In the genomic region with DNA sequence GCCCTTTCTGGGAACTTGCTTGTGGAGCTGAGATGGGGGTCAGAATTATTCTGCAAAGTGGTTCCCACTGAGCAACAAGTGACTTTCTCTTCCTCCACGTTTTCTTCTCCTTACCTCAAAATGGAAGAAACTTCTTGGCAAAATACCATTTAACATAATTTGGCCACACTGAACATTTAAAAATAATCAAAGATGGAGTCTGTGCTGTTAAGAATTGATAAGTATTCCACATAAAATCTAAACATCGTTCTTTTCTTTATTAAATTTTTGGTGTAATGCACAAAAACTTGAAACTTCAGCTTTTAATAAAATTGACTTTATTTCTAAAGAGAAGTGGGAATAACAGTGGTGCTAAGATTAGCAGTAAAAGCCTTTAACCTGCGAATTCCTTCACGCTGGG, we compare ENCODE assay signal across 10 cellular contexts.
DNase-seq lines count a peak whose midpoint lies in the region; ATAC-seq and TF ChIP-seq lines count a peak whose summit lies in the region.
"Had no signal": no experiment of that assay in that cellular context is flagged by ENCODE, and none has a peak within 500 bp of the region (broad histone marks: within the 10 kb centered on the region; RNA-seq: fewer than 3 reads in every experiment).

No MANE protein-coding gene starts in this region.

- peaks cover 0 to 2% of the 10 kb centered on the region in 2 donors for H3K27me3 Mint-ChIP-seq in CD8-positive, alpha-beta memory T cell
- no peaks in the 10 kb centered on the region for H3K27me3 Mint-ChIP-seq in type B pancreatic cell
- H3K27me3 Mint-ChIP-seq in stimulated activated memory B cell treated with anti-CD40 and anti-IgM and Interleukin-4, amounts not matched to agents 10 μg/mL and 1 μg/mL and 100 μg/mL, for 72 hours = no peaks in the 10 kb centered on the region

- no peaks in the 10 kb centered on the region for H3K27me3 ChIP-seq in CD8-positive, alpha-beta memory T cell (ENCODE audit: insufficient read depth, low read length, poor library complexity, severe bottlenecking)
- H3K27me3 ChIP-seq in adipocyte (replicated peaks; ENCODE audit: control insufficient read depth, insufficient read depth, low read length) = no peaks in the 10 kb centered on the region
- no peaks in the 10 kb centered on the region for H3K27me3 ChIP-seq in neutrophil
- H3K27me3 ChIP-seq in effector memory CD4-positive, alpha-beta T cell (replicated peaks; ENCODE audit: control insufficient read depth, insufficient read depth, low read length, poor library complexity, severe bottlenecking) = no peaks in the 10 kb centered on the region

- no peak for TF ChIP-seq CTCF in neutrophil (IDR thresholded peaks at IDR 0.05)
- no peak for TF ChIP-seq CTCF in type B pancreatic cell (conservative IDR thresholded peaks at IDR 0.05)

- POLR2A ChIA-PET in CD8-positive, alpha-beta memory T cell (lab: Charles Lee) = no interaction called here

- peaks cover 38% of the 10 kb centered on the region for H3K4me1 ChIP-seq in CD8-positive, alpha-beta memory T cell (ENCODE audit: insufficient read depth, low read length)
- H3K4me1 ChIP-seq in adipocyte (ENCODE audit: control insufficient read depth, insufficient read depth, low read length) (peaks cover 61% of the 10 kb centered on the region), neutrophil (ENCODE audit: control insufficient read depth in 1 of 2, insufficient read depth in 1 of 2, low read depth in 1 of 2, low read length in 1 of 2) (peaks cover 42 to 45% of the 10 kb centered on the region in 2 experiments)
- peaks cover 10% of the 10 kb centered on the region for H3K4me1 ChIP-seq in effector memory CD4-positive, alpha-beta T cell (ENCODE audit: control insufficient read depth, insufficient read depth, low read length, poor library complexity, severe bottlenecking)
- H3K4me1 ChIP-seq: prostate gland had no signal

- no peak overlapping the region for H3K27ac ChIP-seq in CD8-positive, alpha-beta memory T cell (ENCODE audit: low read depth, low read length)
- H3K27ac ChIP-seq in KOPT-K1 (ENCODE audit: low read depth, low read length, poor library complexity, severe bottlenecking) = peak overlapping the region; percentile 57
- peak overlapping the region; percentile 1 for H3K27ac ChIP-seq in neutrophil
- H3K27ac ChIP-seq in effector memory CD4-positive, alpha-beta T cell (ENCODE audit: insufficient read depth, low read length, poor library complexity, severe bottlenecking) = no peak overlapping the region
- H3K27ac ChIP-seq: prostate gland had no signal

- peaks cover 43 to 67% (median 63%) of the 10 kb centered on the region in 3 donors for H3K4me1 Mint-ChIP-seq in CD8-positive, alpha-beta memory T cell
- peaks cover 50% of the 10 kb centered on the region for H3K4me1 Mint-ChIP-seq in type B pancreatic cell (ENCODE audit: unreplicated experiment)
- peaks cover 11% of the 10 kb centered on the region for H3K4me1 Mint-ChIP-seq in stimulated activated memory B cell treated with anti-CD40 and anti-IgM and Interleukin-4, amounts not matched to agents 10 μg/mL and 1 μg/mL and 100 μg/mL, for 72 hours

- no peaks in the 10 kb centered on the region for H3K36me3 Mint-ChIP-seq in CD8-positive, alpha-beta memory T cell
- no peaks in the 10 kb centered on the region for H3K36me3 Mint-ChIP-seq in type B pancreatic cell
- no peaks in the 10 kb centered on the region for H3K36me3 Mint-ChIP-seq in stimulated activated memory B cell treated with anti-CD40 and anti-IgM and Interleukin-4, amounts not matched to agents 10 μg/mL and 1 μg/mL and 100 μg/mL, for 72 hours
- H3K36me3 Mint-ChIP-seq: mesothelial cell of epicardium had no signal

- peak overlapping the region in 5 of 7 donors; percentile 37 to 66 (median 56) for H3K4me3 Mint-ChIP-seq in CD8-positive, alpha-beta memory T cell
- no peak overlapping the region for H3K4me3 Mint-ChIP-seq in type B pancreatic cell
- no peak overlapping the region for H3K4me3 Mint-ChIP-seq in stimulated activated memory B cell treated with anti-CD40 and anti-IgM and Interleukin-4, amounts not matched to agents 10 μg/mL and 1 μg/mL and 100 μg/mL, for 72 hours
- H3K4me3 Mint-ChIP-seq: mesothelial cell of epicardium had no signal

- H3K9me3 Mint-ChIP-seq in CD8-positive, alpha-beta memory T cell = no peaks in the 10 kb centered on the region
- no peaks in the 10 kb centered on the region for H3K9me3 Mint-ChIP-seq in type B pancreatic cell
- no peaks in the 10 kb centered on the region for H3K9me3 Mint-ChIP-seq in stimulated activated memory B cell treated with anti-CD40 and anti-IgM and Interleukin-4, amounts not matched to agents 10 μg/mL and 1 μg/mL and 100 μg/mL, for 72 hours
- H3K9me3 Mint-ChIP-seq: mesothelial cell of epicardium had no signal

- H3K4me3 ChIP-seq in CD8-positive, alpha-beta memory T cell (ENCODE audit: low read length) = no peak overlapping the region
- H3K4me3 ChIP-seq in adipocyte (ENCODE audit: low read length) (peak overlapping the region; percentile 63), neutrophil (ENCODE audit: low read depth in 1 of 2, low read length in 1 of 2) (no peak overlapping the region)
- no peak overlapping the region for H3K4me3 ChIP-seq in effector memory CD4-positive, alpha-beta T cell (ENCODE audit: insufficient read depth, low read depth, low read length, poor library complexity, severe bottlenecking)
- H3K4me3 ChIP-seq: prostate gland had no signal

- DNase-seq in CD8-positive, alpha-beta memory T cell = no peak
- DNase-seq in adipocyte (ENCODE audit: low read depth) (no peak), type B pancreatic cell (ENCODE audit: extremely low spot score, unreplicated experiment) (no peak)
- no peak for DNase-seq in effector memory CD4-positive, alpha-beta T cell
- DNase-seq: NCI-H2107 had no signal

- H3K36me3 ChIP-seq in CD8-positive, alpha-beta memory T cell (ENCODE audit: insufficient read depth, low read length) = no peaks in the 10 kb centered on the region
- H3K36me3 ChIP-seq in KOPT-K1 (ENCODE audit: insufficient read depth, low read length) (no peaks in the 10 kb centered on the region), adipocyte (ENCODE audit: control insufficient read depth, insufficient read depth, low read length, severe bottlenecking) (no peaks in the 10 kb centered on the region), neutrophil (no peaks in the 10 kb centered on the region)
- H3K36me3 ChIP-seq in effector memory CD4-positive, alpha-beta T cell (ENCODE audit: control insufficient read depth, insufficient read depth, low read length) = no peaks in the 10 kb centered on the region
- H3K36me3 ChIP-seq: prostate gland had no signal

- CTCF ChIA-PET in CD8-positive, alpha-beta memory T cell (lab: Charles Lee) = no interaction called here

- no peak for ATAC-seq in stimulated activated memory B cell treated with anti-CD40 and anti-IgM and Interleukin-4, amounts not matched to agents 10 μg/mL and 1 μg/mL and 100 μg/mL, for 72 hours

- H3K27ac Mint-ChIP-seq in CD8-positive, alpha-beta memory T cell = peak overlapping the region in 1 of 8 donors; percentile 42
- no peak overlapping the region for H3K27ac Mint-ChIP-seq in type B pancreatic cell
- no peak overlapping the region for H3K27ac Mint-ChIP-seq in stimulated activated memory B cell treated with anti-CD40 and anti-IgM and Interleukin-4, amounts not matched to agents 10 μg/mL and 1 μg/mL and 100 μg/mL, for 72 hours

- no peaks in the 10 kb centered on the region for H3K9me3 ChIP-seq in CD8-positive, alpha-beta memory T cell (ENCODE audit: low read length)
- H3K9me3 ChIP-seq in KOPT-K1 (ENCODE audit: insufficient read depth, low read length, poor library complexity, severe bottlenecking) (no peaks in the 10 kb centered on the region), adipocyte (ENCODE audit: control insufficient read depth, low read length) (no peaks in the 10 kb centered on the region), neutrophil (no peaks in the 10 kb centered on the region)
- H3K9me3 ChIP-seq in effector memory CD4-positive, alpha-beta T cell (ENCODE audit: control insufficient read depth, low read length) = no peaks in the 10 kb centered on the region
- H3K9me3 ChIP-seq: prostate gland had no signal

- peak overlapping the region; percentile 47 for H3K9ac ChIP-seq in adipocyte (ENCODE audit: low read length)

Comparison
In these comparisons a context has a peak if more than half of its experiments do, and no peak if none do; other contexts are left out.
1. H3K27ac ChIP-seq: peak in KOPT-K1 (single experiment) and neutrophil (single experiment); none in CD8-positive, alpha-beta memory T cell (single experiment) and effector memory CD4-positive, alpha-beta T cell (single experiment).
2. H3K4me3 Mint-ChIP-seq: peak in CD8-positive, alpha-beta memory T cell (5 of 7); none in type B pancreatic cell (single experiment) and stimulated activated memory B cell treated with anti-CD40 and anti-IgM and Interleukin-4, amounts not matched to agents 10 μg/mL and 1 μg/mL and 100 μg/mL, for 72 hours (single experiment).